1 cellular context compared by ENCODE assay signal in genomic region chr12:3233813-3234212, GRCh38.
A peak's percentile ranks its signal among the peaks of the same experiment; 100 is the strongest.
TF ChIP-seq lines count a peak whose summit lies in the region.

No MANE protein-coding gene starts in this region.

TF ChIP-seq in HEK293, 187 proteins besides CTCF, POLR2A, EP300 and RAD21 (continued from another document):
- TF ChIP-seq ZBTB10 (tag by site-specific recombination; IDR thresholded peaks at IDR 0.05) (no peak), ZNF23 (tag by site-specific recombination; IDR thresholded peaks at IDR 0.05; ENCODE audit: borderline replicate concordance) (no peak), ZNF48 (tag by site-specific recombination; IDR thresholded peaks at IDR 0.05) (no peak), GLIS1 (tag by site-specific recombination; IDR thresholded peaks at IDR 0.05) (peak; percentile 27), ZNF324 (tag by site-specific recombination; IDR thresholded peaks at IDR 0.05) (no peak), GFI1B (tag by site-specific recombination; IDR thresholded peaks at IDR 0.05) (no peak), ZNF174 (tag by site-specific recombination; IDR thresholded peaks at IDR 0.05) (no peak), ZFHX2 (tag by site-specific recombination; conservative IDR thresholded peaks at IDR 0.05) (peak; percentile 74), ZNF548 (tag by site-specific recombination; IDR thresholded peaks at IDR 0.05) (no peak), HOXC10 (CRISPR knock-in tag; IDR thresholded peaks at IDR 0.05) (no peak), ZSCAN4 (tag by site-specific recombination; IDR thresholded peaks at IDR 0.05) (no peak), ZNF335 (tag by site-specific recombination; conservative IDR thresholded peaks at IDR 0.05) (no peak), KLF1 (tag by site-specific recombination; IDR thresholded peaks at IDR 0.05) (peak; percentile 44), ZBTB11 (tag by site-specific recombination; conservative IDR thresholded peaks at IDR 0.05; ENCODE audit: low read depth) (no peak), TCF7L2 (IDR thresholded peaks at IDR 0.05; ENCODE audit: borderline replicate concordance, low read depth, low read length) (no peak), ZBTB49 (tag by site-specific recombination; IDR thresholded peaks at IDR 0.05; ENCODE audit: low read depth) (no peak), ZNF76 (tag by site-specific recombination; IDR thresholded peaks at IDR 0.05; ENCODE audit: borderline replicate concordance, low read depth) (no peak), ZNF416 (tag by site-specific recombination; IDR thresholded peaks at IDR 0.05) (no peak), ZNF354C (tag by site-specific recombination; IDR thresholded peaks at IDR 0.05; ENCODE audit: borderline replicate concordance, low read depth) (no peak), WT1 (tag by site-specific recombination; IDR thresholded peaks at IDR 0.05) (no peak), EGR2 (tag by site-specific recombination; IDR thresholded peaks at IDR 0.05; ENCODE audit: low read depth) (peak; percentile 45; the same call in 1 of the 2 replicates), ZNF654 (tag by site-specific recombination; IDR thresholded peaks at IDR 0.05; ENCODE audit: low read depth) (no peak), HOXD13 (CRISPR knock-in tag; IDR thresholded peaks at IDR 0.05; ENCODE audit: borderline replicate concordance) (no peak), ZBTB21 (tag by site-specific recombination; IDR thresholded peaks at IDR 0.05) (no peak)
